In the genomic region with DNA sequence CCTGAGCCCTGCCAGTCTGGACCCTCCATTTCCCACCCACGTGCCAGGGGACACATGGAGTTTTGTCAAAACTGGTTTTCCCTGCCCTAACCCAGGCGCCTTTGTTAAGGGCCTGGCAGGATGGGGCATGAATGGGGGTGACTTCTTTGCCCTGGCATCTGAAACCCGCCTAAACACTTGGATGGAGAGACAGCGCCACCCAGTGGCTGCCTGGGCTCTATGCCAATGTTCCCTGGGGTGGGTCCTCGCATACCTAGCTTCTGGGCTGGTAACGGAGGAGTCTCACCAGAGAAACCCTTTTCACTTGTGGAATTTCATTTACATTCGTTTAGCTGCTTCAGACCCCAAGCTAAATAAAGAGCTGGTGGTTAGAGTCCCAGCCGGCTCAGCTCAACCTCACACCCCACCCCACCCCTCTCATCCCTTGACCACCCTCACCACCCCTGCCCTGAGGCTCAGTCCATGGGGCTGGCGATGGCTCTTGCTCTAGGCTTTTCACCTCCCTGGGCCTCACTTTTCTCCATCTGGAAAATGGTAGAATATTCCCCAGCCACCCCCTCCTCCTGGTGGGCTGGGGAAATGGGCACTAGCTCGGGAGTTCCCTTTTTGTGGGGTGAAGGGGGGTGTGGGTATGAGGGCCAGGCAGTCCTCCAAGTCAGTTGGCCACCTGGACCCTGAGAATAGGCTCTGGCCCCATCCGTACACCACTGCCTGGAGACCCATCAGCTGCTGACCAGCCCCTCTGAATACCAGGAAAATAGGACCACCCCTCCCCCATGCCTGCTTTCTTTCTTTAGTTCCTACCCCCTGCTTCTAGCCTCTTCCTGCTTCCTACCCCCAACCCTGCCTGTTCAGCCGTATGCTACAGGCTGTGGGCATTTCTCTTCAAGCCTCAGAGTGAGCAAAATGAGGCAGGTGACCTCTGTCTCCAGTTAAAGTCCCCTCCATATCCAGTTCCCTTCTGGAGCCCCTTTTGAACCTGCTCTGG, we compare ENCODE assay signal across 9 cellular contexts. TPM values are rescaled to one million over a fixed set of nuclear protein-coding genes. Genes with fewer than 3 reads are reported as not detected.
A peak's percentile ranks its signal among the peaks of the same experiment; 100 is the strongest.
DNase-seq lines count a peak whose midpoint lies in the region; ATAC-seq, FAIRE-seq and TF ChIP-seq lines count a peak whose summit lies in the region.
"Had no signal": no experiment of that assay in that cellular context is flagged by ENCODE, and none has a peak within 500 bp of the region (broad histone marks: within the 10 kb centered on the region; RNA-seq: fewer than 3 reads in every experiment).

No MANE protein-coding gene starts in this region.

- ATAC-seq in thoracic aorta (ENCODE audit: insufficient number of reproducible peaks, low FRiP score, low read depth) = no peak

- DNase-seq in NCI-H1417 (lab: John Stamatoyannopoulos, UW) (peak; percentile 23 to 83 (median 57)), NCI-H1417 treated with DMSO at 0.1 percent for 48 hours (lab: John Stamatoyannopoulos, UW) (no peak), HuH-7 (ENCODE audit: low spot score) (peak; percentile 57), RCC 7860 (ENCODE audit: low spot score) (peak; percentile 20), frontal cortex (ENCODE audit: low spot score in 2 of 2) (peak; percentile 68 to 72), occipital lobe (lab: John Stamatoyannopoulos, UW) (peak; percentile 12), thoracic aorta (ENCODE audit: low spot score) (peak; percentile 6)
- peak; percentile 46 for DNase-seq in activated T-helper 2 cell treated with anti-CD3 and anti-CD28 coated beads, Interferon-gamma antibody, Interleukin-2, Interleukin-4, amounts not matched to agents 10 μg/mL and 5 μg/mL and 100 μg/mL, durations not matched to agents 14 hours and 24 hours and 36 hours (ENCODE audit: low spot score)

- intact Hi-C loops in activated T-helper 2 cell treated with anti-CD3 and anti-CD28 coated beads, Interferon-gamma antibody, Interleukin-2, Interleukin-4, amounts not matched to agents 10 μg/mL and 5 μg/mL and 100 μg/mL, durations not matched to agents 14 hours and 24 hours and 36 hours (cut with micrococcal nuclease) = loop anchor here (1.0 to 2.0 kb wide), 4 partner anchors 64 to 489 kb away; a partner anchor contains a TSS

- no peaks in the 10 kb centered on the region for H3K4me1 ChIP-seq in thoracic aorta (ENCODE audit: control insufficient read depth in 1 of 2, low read depth in 2 of 2)

- H3K9me3 Mint-ChIP-seq in activated T-helper 2 cell treated with anti-CD3 and anti-CD28 coated beads, Interferon-gamma antibody, Interleukin-2, Interleukin-4, amounts not matched to agents 10 μg/mL and 5 μg/mL and 100 μg/mL, durations not matched to agents 14 hours and 24 hours and 36 hours = no peaks in the 10 kb centered on the region

- no peak overlapping the region for H3K27ac ChIP-seq in thoracic aorta

- no peaks in the 10 kb centered on the region for H3K36me3 Mint-ChIP-seq in activated T-helper 2 cell treated with anti-CD3 and anti-CD28 coated beads, Interferon-gamma antibody, Interleukin-2, Interleukin-4, amounts not matched to agents 10 μg/mL and 5 μg/mL and 100 μg/mL, durations not matched to agents 14 hours and 24 hours and 36 hours (ENCODE audit: low read depth)

- H3K36me3 ChIP-seq in thoracic aorta = no peaks in the 10 kb centered on the region

- no peaks in the 10 kb centered on the region for H3K9me3 ChIP-seq in thoracic aorta

- TF ChIP-seq CTCF in thoracic aorta (IDR thresholded peaks at IDR 0.05) = peak; percentile 58

- FAIRE-seq in RCC 7860 (lab: Jason Lieb, UNC) (no peak), frontal cortex (lab: Jason Lieb, UNC) (no peak)
- FAIRE-seq: A204.1 had no signal

- H3K27me3 ChIP-seq in thoracic aorta (replicated peaks; ENCODE audit: insufficient read depth) = no peaks in the 10 kb centered on the region

- peaks cover 2% of the 10 kb centered on the region for H3K27me3 Mint-ChIP-seq in activated T-helper 2 cell treated with anti-CD3 and anti-CD28 coated beads, Interferon-gamma antibody, Interleukin-2, Interleukin-4, amounts not matched to agents 10 μg/mL and 5 μg/mL and 100 μg/mL, durations not matched to agents 14 hours and 24 hours and 36 hours (ENCODE audit: low read depth)

- H3K4me1 Mint-ChIP-seq in activated T-helper 2 cell treated with anti-CD3 and anti-CD28 coated beads, Interferon-gamma antibody, Interleukin-2, Interleukin-4, amounts not matched to agents 10 μg/mL and 5 μg/mL and 100 μg/mL, durations not matched to agents 14 hours and 24 hours and 36 hours (ENCODE audit: low read depth) = no peaks in the 10 kb centered on the region

- no peak overlapping the region for H3K4me3 ChIP-seq in thoracic aorta

- H3K27ac Mint-ChIP-seq in activated T-helper 2 cell treated with anti-CD3 and anti-CD28 coated beads, Interferon-gamma antibody, Interleukin-2, Interleukin-4, amounts not matched to agents 10 μg/mL and 5 μg/mL and 100 μg/mL, durations not matched to agents 14 hours and 24 hours and 36 hours = no peak overlapping the region

- H3K4me3 Mint-ChIP-seq in activated T-helper 2 cell treated with anti-CD3 and anti-CD28 coated beads, Interferon-gamma antibody, Interleukin-2, Interleukin-4, amounts not matched to agents 10 μg/mL and 5 μg/mL and 100 μg/mL, durations not matched to agents 14 hours and 24 hours and 36 hours (ENCODE audit: low read depth) = no peak overlapping the region

RNA-seq across cellular contexts. Expression of a gene that starts 57.1 kb away (rescaled TPM):
- total RNA-seq in activated T-helper 2 cell treated with anti-CD3 and anti-CD28 coated beads, Interferon-gamma antibody, Interleukin-2, Interleukin-4, amounts not matched to agents 10 μg/mL and 5 μg/mL and 100 μg/mL, durations not matched to agents 14 hours and 24 hours and 36 hours = 17.2 and 18.1 TPM in 2 replicates
- total RNA-seq in frontal cortex (146 TPM), occipital lobe (108 TPM), thoracic aorta (10 to 100 TPM; 16.2 to 19.0 TPM)
